ENCODE assay signal across 16 cellular contexts in genomic region chr3:80050826-80051601, GRCh38.
"Had no signal": no experiment of that assay in that cellular context is flagged by ENCODE, and none has a peak within 500 bp of the region (broad histone marks: within the 10 kb centered on the region; RNA-seq: fewer than 3 reads in every experiment).

No MANE protein-coding gene starts in this region.

- H3K9me3 ChIP-seq: ascending aorta, gastrocnemius medialis, neutrophil had no signal

- H3K4me3 Mint-ChIP-seq: activated CD4-positive, alpha-beta T cell treated with anti-CD3 and anti-CD28 coated beads, Interleukin-2, amount 10 ng/mL, durations not matched to agents 24 days and 14 days; activated CD8-positive, alpha-beta T cell treated with anti-CD3 and anti-CD28 coated beads, Interleukin-2, amount 10 ng/mL, durations not matched to agents 7 days and 5 days; activated T-cell treated with anti-CD3 and anti-CD28 coated beads, Interleukin-2, amount 50 U/mL, for 72 hours; naive B cell; T-helper 2 cell treated with Interferon-gamma antibody and Interleukin-4, amounts not matched to agents 5 μg/mL and 100 μg/mL, for 36 hours had no signal

- ATAC-seq: activated CD8-positive, alpha-beta T cell treated with anti-CD3 and anti-CD28 coated beads, Interleukin-2, amount 10 ng/mL, durations not matched to agents 7 days and 5 days; activated T-cell treated with anti-CD3 and anti-CD28 coated beads, Interleukin-2, amount 50 U/mL, for 72 hours; gastrocnemius medialis had no signal

- DNase-seq: activated CD4-positive, alpha-beta T cell treated with anti-CD3 and anti-CD28 coated beads, Interleukin-2, amount 10 ng/mL, durations not matched to agents 24 days and 14 days; activated CD4-positive, CD25-positive, alpha-beta regulatory T cell; activated CD8-positive, alpha-beta memory T cell treated with anti-CD3 and anti-CD28 coated beads, Interleukin-2, amount 50 U/mL, for 48 hours; activated CD8-positive, alpha-beta T cell treated with anti-CD3 and anti-CD28 coated beads, Interleukin-2, amount 10 ng/mL, durations not matched to agents 7 days and 5 days; activated naive CD4-positive, alpha-beta T cell; activated T-cell treated with anti-CD3 and anti-CD28 coated beads, Interleukin-2, amount 50 U/mL, for 72 hours; erythroblast; gastrocnemius medialis; naive B cell; stimulated activated CD4-positive, alpha-beta T cell treated with anti-CD3 and anti-CD28 coated beads, Interleukin-15, amount 100 ng/mL, for 24 hours; stimulated activated CD4-positive, alpha-beta T cell treated with anti-CD3 and anti-CD28 coated beads, Interleukin-4, amount 100 ng/mL, for 1 hour; stimulated activated naive CD4-positive, alpha-beta T cell had no signal

- H3K27ac Mint-ChIP-seq: activated CD4-positive, alpha-beta T cell treated with anti-CD3 and anti-CD28 coated beads, Interleukin-2, amount 10 ng/mL, durations not matched to agents 24 days and 14 days; activated CD8-positive, alpha-beta T cell treated with anti-CD3 and anti-CD28 coated beads, Interleukin-2, amount 10 ng/mL, durations not matched to agents 7 days and 5 days; activated T-cell treated with anti-CD3 and anti-CD28 coated beads, Interleukin-2, amount 50 U/mL, for 72 hours; naive B cell; T-helper 2 cell treated with Interferon-gamma antibody and Interleukin-4, amounts not matched to agents 5 μg/mL and 100 μg/mL, for 36 hours had no signal

- H3K4me1 Mint-ChIP-seq: activated CD4-positive, alpha-beta T cell treated with anti-CD3 and anti-CD28 coated beads, Interleukin-2, amount 10 ng/mL, durations not matched to agents 24 days and 14 days; naive B cell had no signal

- H3K36me3 ChIP-seq: ascending aorta, gastrocnemius medialis, neutrophil had no signal

- H3K27ac ChIP-seq: ascending aorta, gastrocnemius medialis, neutrophil, skin epidermis had no signal

- H3K27me3 ChIP-seq: ascending aorta, gastrocnemius medialis, neutrophil had no signal

- H3K4me1 ChIP-seq: ascending aorta, gastrocnemius medialis had no signal

- H3K36me3 Mint-ChIP-seq: naive B cell had no signal

- H3K27me3 Mint-ChIP-seq: activated CD4-positive, alpha-beta T cell treated with anti-CD3 and anti-CD28 coated beads, Interleukin-2, amount 10 ng/mL, durations not matched to agents 24 days and 14 days; naive B cell had no signal

- H3K4me3 ChIP-seq: ascending aorta, gastrocnemius medialis, skin epidermis had no signal
